In the genomic region with DNA sequence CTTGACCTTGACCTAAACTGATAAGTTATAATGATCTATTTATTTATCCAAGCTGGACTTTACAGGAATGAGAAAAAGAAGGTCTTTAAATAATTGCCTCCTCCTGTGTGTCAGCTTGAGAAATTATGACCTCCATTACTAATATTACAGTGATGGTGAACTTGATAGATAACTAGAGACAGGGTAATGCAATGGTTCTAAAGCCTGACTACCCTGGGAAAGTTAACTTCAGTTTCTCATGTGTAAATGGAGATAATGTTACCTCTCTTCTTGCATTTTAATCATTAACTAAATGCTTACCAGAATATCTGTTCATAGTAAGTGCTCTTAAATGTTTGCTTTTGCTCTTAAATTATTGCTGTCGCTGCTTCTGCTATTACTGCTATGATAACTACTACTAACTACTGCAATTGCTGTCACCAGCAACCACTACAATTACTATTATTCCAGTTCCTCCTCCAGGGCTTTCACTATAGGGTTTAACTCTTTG, we compare ENCODE assay signal across 1 cellular context.
TF ChIP-seq lines count a peak whose summit lies in the region.

No MANE protein-coding gene starts in this region.

TF ChIP-seq in HepG2, 621 proteins besides CTCF, POLR2A, EP300 and RAD21 (continued from another document):
- no peak for TF ChIP-seq RXRB (CRISPR knock-in tag; IDR thresholded peaks at IDR 0.05; ENCODE audit: borderline replicate concordance)
- no peak for TF ChIP-seq ZNF598 (CRISPR knock-in tag; IDR thresholded peaks at IDR 0.05; ENCODE audit: borderline replicate concordance)
- TF ChIP-seq ATM (IDR thresholded peaks at IDR 0.05; ENCODE audit: borderline replicate concordance): no peak
- no peak for TF ChIP-seq FUBP1 (CRISPR knock-in tag; IDR thresholded peaks at IDR 0.05; ENCODE audit: borderline replicate concordance)
- TF ChIP-seq ZNF770 (CRISPR knock-in tag; IDR thresholded peaks at IDR 0.05): 0 out of 2 replicates have a peak, but pooled peaks have one; percentile 20
- TF ChIP-seq BRF2 (CRISPR knock-in tag; IDR thresholded peaks at IDR 0.05): no peak
- no peak for TF ChIP-seq FOXP1 (IDR thresholded peaks at IDR 0.05)
- peak; percentile 16; the same call in 1 of the 2 replicates for TF ChIP-seq FOXP1 (CRISPR knock-in tag; IDR thresholded peaks at IDR 0.05)
